In genomic region chr10:71750124-71750841, GRCh38 we compare ENCODE assay signal across 2 cellular contexts.
TF ChIP-seq lines count a peak whose summit lies in the region.

No MANE protein-coding gene starts in this region.

TF ChIP-seq in liver, 16 proteins besides CTCF, POLR2A, EP300 and RAD21:
- TF ChIP-seq FOXA1 (IDR thresholded peaks at IDR 0.05) (no peak), HNF4A (conservative IDR thresholded peaks at IDR 0.05) (no peak)

TF ChIP-seq in HepG2, 621 proteins besides CTCF, POLR2A, EP300 and RAD21:
- TF ChIP-seq HNRNPLL (IDR thresholded peaks at IDR 0.05; ENCODE audit: low read depth, low read length, poor library complexity, severe bottlenecking) (no peak), ZNF749 (CRISPR knock-in tag; IDR thresholded peaks at IDR 0.05; ENCODE audit: borderline replicate concordance) (no peak), XBP1 (CRISPR knock-in tag; IDR thresholded peaks at IDR 0.05) (no peak), MXD4 (CRISPR knock-in tag; IDR thresholded peaks at IDR 0.05) (no peak), ARID5B (CRISPR knock-in tag; IDR thresholded peaks at IDR 0.05) (no peak), TARDBP (CRISPR knock-in tag; IDR thresholded peaks at IDR 0.05) (no peak), EZH2 (conservative IDR thresholded peaks at IDR 0.05; ENCODE audit: low read depth, low read length) (no peak)
- TF ChIP-seq, protein P1, sequence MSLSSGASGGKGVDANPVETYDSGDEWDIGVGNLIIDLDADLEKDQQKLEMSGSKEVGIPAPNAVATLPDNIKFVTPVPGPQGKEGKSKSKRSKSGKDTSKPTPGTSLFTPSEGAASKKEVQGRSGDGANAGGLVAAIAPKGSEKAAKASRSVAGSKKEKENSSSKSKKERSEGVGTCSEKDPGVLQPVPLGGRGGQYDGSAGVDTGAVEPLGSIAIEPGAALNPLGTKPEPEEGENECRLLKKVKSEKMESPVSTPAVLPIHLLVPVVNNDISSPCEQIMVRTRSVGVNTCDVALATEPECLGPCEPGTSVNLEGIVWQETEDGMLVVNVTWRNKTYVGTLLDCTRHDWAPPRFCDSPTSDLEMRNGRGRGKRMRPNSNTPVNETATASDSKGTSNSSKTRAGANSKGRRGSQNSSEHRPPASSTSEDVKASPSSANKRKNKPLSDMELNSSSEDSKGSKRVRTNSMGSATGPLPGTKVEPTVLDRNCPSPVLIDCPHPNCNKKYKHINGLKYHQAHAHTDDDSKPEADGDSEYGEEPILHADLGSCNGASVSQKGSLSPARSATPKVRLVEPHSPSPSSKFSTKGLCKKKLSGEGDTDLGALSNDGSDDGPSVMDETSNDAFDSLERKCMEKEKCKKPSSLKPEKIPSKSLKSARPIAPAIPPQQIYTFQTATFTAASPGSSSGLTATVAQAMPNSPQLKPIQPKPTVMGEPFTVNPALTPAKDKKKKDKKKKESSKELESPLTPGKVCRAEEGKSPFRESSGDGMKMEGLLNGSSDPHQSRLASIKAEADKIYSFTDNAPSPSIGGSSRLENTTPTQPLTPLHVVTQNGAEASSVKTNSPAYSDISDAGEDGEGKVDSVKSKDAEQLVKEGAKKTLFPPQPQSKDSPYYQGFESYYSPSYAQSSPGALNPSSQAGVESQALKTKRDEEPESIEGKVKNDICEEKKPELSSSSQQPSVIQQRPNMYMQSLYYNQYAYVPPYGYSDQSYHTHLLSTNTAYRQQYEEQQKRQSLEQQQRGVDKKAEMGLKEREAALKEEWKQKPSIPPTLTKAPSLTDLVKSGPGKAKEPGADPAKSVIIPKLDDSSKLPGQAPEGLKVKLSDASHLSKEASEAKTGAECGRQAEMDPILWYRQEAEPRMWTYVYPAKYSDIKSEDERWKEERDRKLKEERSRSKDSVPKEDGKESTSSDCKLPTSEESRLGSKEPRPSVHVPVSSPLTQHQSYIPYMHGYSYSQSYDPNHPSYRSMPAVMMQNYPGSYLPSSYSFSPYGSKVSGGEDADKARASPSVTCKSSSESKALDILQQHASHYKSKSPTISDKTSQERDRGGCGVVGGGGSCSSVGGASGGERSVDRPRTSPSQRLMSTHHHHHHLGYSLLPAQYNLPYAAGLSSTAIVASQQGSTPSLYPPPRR (CRISPR knock-in tag; IDR thresholded peaks at IDR 0.05; ENCODE audit: borderline replicate concordance): no peak
